In genomic region chr6:39964094-39964493, GRCh38 we compare ENCODE assay signal across 27 cellular contexts. TPM values are rescaled to one million over a fixed set of nuclear protein-coding genes. Genes with fewer than 3 reads are reported as not detected.
"Had no signal": no experiment of that assay in that cellular context is flagged by ENCODE, and none has a peak within 500 bp of the region (broad histone marks: within the 10 kb centered on the region; RNA-seq: fewer than 3 reads in every experiment).

No MANE protein-coding gene starts in this region.

- DNase-seq: activated B cell treated with CpG ODN at 0.5 μM for 24 hours; activated CD4-positive, alpha-beta memory T cell treated with anti-CD3 and anti-CD28 coated beads, Interleukin-2, amount 10 ng/mL, durations not matched to agents 7 days and 5 days; activated CD4-positive, alpha-beta T cell treated with anti-CD3 and anti-CD28 coated beads for 4 hours; activated CD4-positive, CD25-positive, alpha-beta regulatory T cell treated with anti-CD3 and anti-CD28 coated beads, Interleukin-2, amount 50 U/mL, for 72 hours; activated CD8-positive, alpha-beta memory T cell treated with anti-CD3 and anti-CD28 coated beads for 24 hours; activated CD8-positive, alpha-beta memory T cell treated with anti-CD3 and anti-CD28 coated beads, Interleukin-2, amount 10 ng/mL, durations not matched to agents 7 days and 5 days; activated CD8-positive, alpha-beta memory T cell treated with anti-CD3 and anti-CD28 coated beads, Interleukin-2, amount 50 U/mL, for 48 hours; activated effector memory CD4-positive, alpha-beta T cell treated with Interleukin-2 at 50 U/mL for 16 hours; activated naive CD4-positive, alpha-beta T cell treated with anti-CD3 and anti-CD28 coated beads, Interleukin-2, amount 10 ng/mL, durations not matched to agents 7 days and 5 days; activated naive CD8-positive, alpha-beta T cell treated with anti-CD3 and anti-CD28 coated beads, Interleukin-2, amount 50 U/mL, for 24 hours; activated T-cell treated with anti-CD3 and anti-CD28 coated beads, Interleukin-2, amount 50 U/mL, for 48 hours; anterior cingulate cortex; central memory CD4-positive, alpha-beta T cell; Karpas-422; NCI-H1105; NCI-H1417 treated with DMSO at 0.1 percent for 48 hours; NCI-H2029; NCI-H345; NCI-H524 treated with DMSO at 0.1 percent for 48 hours; PC-3; Peyer's patch; RPMI8226; SHP77 treated with DMSO at 0.1 percent for 48 hours; SK-N-SH had no signal

- FAIRE-seq: bronchial epithelial cell, TTC549 had no signal

- H3K9me3 ChIP-seq: Peyer's patch, SJSA1, SK-N-SH had no signal

- H3K4me2 ChIP-seq: SK-N-SH had no signal

- H3K4me1 ChIP-seq: Peyer's patch had no signal

- H3K27me3 ChIP-seq: Peyer's patch, SJSA1 had no signal

- H3K36me3 ChIP-seq: Peyer's patch, SJSA1 had no signal

- H3K9ac ChIP-seq: SK-N-SH had no signal

- H3K27ac ChIP-seq: Peyer's patch, SJSA1 had no signal

- ATAC-seq: activated CD8-positive, alpha-beta memory T cell treated with anti-CD3 and anti-CD28 coated beads, Interleukin-2, amount 10 ng/mL, durations not matched to agents 7 days and 5 days; activated naive CD8-positive, alpha-beta T cell treated with anti-CD3 and anti-CD28 coated beads, Interleukin-2, amount 50 U/mL, for 24 hours; PC-3 had no signal

- H3K4me3 ChIP-seq: Peyer's patch, SJSA1 had no signal

RNA-seq across cellular contexts. Expression of gene MOCS1, which starts 29.8 kb away (rescaled TPM):
- total RNA-seq: activated CD4-positive, alpha-beta memory T cell treated with anti-CD3 and anti-CD28 coated beads, Interleukin-2, amount 10 ng/mL, durations not matched to agents 7 days and 5 days had no signal
